Comparison of ENCODE assay signal across 40 cellular contexts in genomic region chr9:130441031-130441430, GRCh38.
"Had no signal": no experiment of that assay in that cellular context is flagged by ENCODE, and none has a peak within 500 bp of the region (broad histone marks: within the 10 kb centered on the region; RNA-seq: fewer than 3 reads in every experiment).

No MANE protein-coding gene starts in this region.

- H3K27me3 ChIP-seq: adrenal gland, ascending aorta, body of pancreas, brain microvascular endothelial cell, breast epithelium, cardiac muscle cell had no signal

- H3K36me3 ChIP-seq: adrenal gland, ascending aorta, brain microvascular endothelial cell, breast epithelium, cardiac muscle cell had no signal

- DNase-seq: activated effector memory CD4-positive, alpha-beta T cell treated with anti-CD3 and anti-CD28 coated beads, Interleukin-2, amount 50 U/mL, for 16 hours; activated effector memory CD4-positive, alpha-beta T cell treated with Interleukin-2 at 50 U/mL for 16 hours; activated gamma-delta T cell; activated gamma-delta T cell treated with Interleukin-2 at 50 U/mL for 16 hours; activated naive CD4-positive, alpha-beta T cell; activated naive CD4-positive, alpha-beta T cell treated with anti-CD3 and anti-CD28 coated beads for 36 hours; activated naive CD4-positive, alpha-beta T cell treated with anti-CD3 and anti-CD28 coated beads, Interleukin-2, amount 10 ng/mL, durations not matched to agents 7 days and 5 days; activated naive CD4-positive, alpha-beta T cell treated with anti-CD3 and anti-CD28 coated beads, Interleukin-2, amount 50 U/mL, for 16 hours; activated naive CD4-positive, alpha-beta T cell treated with Interleukin-2 at 50 U/mL for 16 hours; activated naive CD8-positive, alpha-beta T cell treated with anti-CD3 and anti-CD28 coated beads for 36 hours; activated naive CD8-positive, alpha-beta T cell treated with anti-CD3 and anti-CD28 coated beads, Interleukin-2, amount 10 ng/mL, durations not matched to agents 7 days and 5 days; activated naive CD8-positive, alpha-beta T cell treated with anti-CD3 and anti-CD28 coated beads, Interleukin-2, amount 50 U/mL, for 24 hours; activated T-cell treated with anti-CD3 and anti-CD28 coated beads, Interleukin-2, amount 50 U/mL, for 1 hour; activated T-cell treated with anti-CD3 and anti-CD28 coated beads, Interleukin-2, amount 50 U/mL, for 24 hours; activated T-cell treated with anti-CD3 and anti-CD28 coated beads, Interleukin-2, amount 50 U/mL, for 4 hours; activated T-cell treated with anti-CD3 and anti-CD28 coated beads, Interleukin-2, amount 50 U/mL, for 48 hours; activated T-cell treated with anti-CD3 and anti-CD28 coated beads, Interleukin-2, amount 50 U/mL, for 72 hours; adrenal gland; amniotic stem cell; amygdala; anterior cingulate cortex; aorta; body of pancreas; brain microvascular endothelial cell; caudate nucleus; central memory CD4-positive, alpha-beta T cell; cerebellar nuclear complex had no signal

- H3K27ac Mint-ChIP-seq: activated naive CD4-positive, alpha-beta T cell treated with anti-CD3 and anti-CD28 coated beads for 36 hours; activated naive CD4-positive, alpha-beta T cell treated with anti-CD3 and anti-CD28 coated beads, Interleukin-2, amount 10 ng/mL, durations not matched to agents 7 days and 5 days; activated naive CD4-positive, alpha-beta T cell treated with anti-CD3 and anti-CD28 coated beads, Interleukin-2, amount 50 U/mL, for 24 hours; activated naive CD4-positive, alpha-beta T cell treated with anti-CD3 and anti-CD28 coated beads, Interleukin-2, amount 50 U/mL, for 72 hours; activated naive CD8-positive, alpha-beta T cell; activated naive CD8-positive, alpha-beta T cell treated with anti-CD3 and anti-CD28 coated beads for 36 hours; activated naive CD8-positive, alpha-beta T cell treated with anti-CD3 and anti-CD28 coated beads, Interleukin-2, amount 10 ng/mL, durations not matched to agents 7 days and 5 days; activated naive CD8-positive, alpha-beta T cell treated with anti-CD3 and anti-CD28 coated beads, Interleukin-2, amount 50 U/mL, for 24 hours; activated T-cell treated with anti-CD3 and anti-CD28 coated beads, Interleukin-2, amount 50 U/mL, for 24 hours; activated T-cell treated with anti-CD3 and anti-CD28 coated beads, Interleukin-2, amount 50 U/mL, for 72 hours; activated T-helper 1 cell treated with anti-CD3 and anti-CD28 coated beads, Interleukin-12 subunit alpha, Interleukin-12 subunit beta, Interleukin-2, Interleukin-4 antibody, amounts not matched to agents 30 ng/mL and 10 ng/mL and 1 ng/mL, durations not matched to agents 14 hours and 24 hours and 36 hours; activated T-helper 17 cell treated with anti-CD3 and anti-CD28 coated beads, Interleukin-2, amount 50 U/mL, for 72 hours; activated T-helper 2 cell treated with anti-CD3 and anti-CD28 coated beads, Interferon-gamma antibody, Interleukin-2, Interleukin-4, amounts not matched to agents 10 μg/mL and 5 μg/mL and 100 μg/mL, durations not matched to agents 14 hours and 24 hours and 36 hours; brain had no signal

- H3K9me3 ChIP-seq: adrenal gland, body of pancreas had no signal

- H3K9me3 Mint-ChIP-seq: activated T-helper 17 cell treated with anti-CD3 and anti-CD28 coated beads, Interleukin-2, amount 50 U/mL, for 72 hours had no signal

- H3K27ac ChIP-seq: adrenal gland, ascending aorta, body of pancreas, brain microvascular endothelial cell, breast epithelium, cardiac muscle cell had no signal

- H3K4me3 ChIP-seq: adrenal gland, ascending aorta, body of pancreas, breast epithelium, cardiac muscle cell had no signal

- FAIRE-seq: astrocyte, bronchial epithelial cell had no signal

- H3K4me1 Mint-ChIP-seq: activated naive CD8-positive, alpha-beta T cell treated with anti-CD3 and anti-CD28 coated beads, Interleukin-2, amount 10 ng/mL, durations not matched to agents 7 days and 5 days; activated T-helper 17 cell treated with anti-CD3 and anti-CD28 coated beads, Interleukin-2, amount 50 U/mL, for 72 hours; central memory CD8-positive, alpha-beta T cell had no signal

- H3K36me3 Mint-ChIP-seq: activated naive CD4-positive, alpha-beta T cell treated with anti-CD3 and anti-CD28 coated beads, Interleukin-2, amount 10 ng/mL, durations not matched to agents 7 days and 5 days; activated naive CD8-positive, alpha-beta T cell treated with anti-CD3 and anti-CD28 coated beads for 36 hours; brain had no signal

- ATAC-seq: activated naive CD4-positive, alpha-beta T cell treated with anti-CD3 and anti-CD28 coated beads, Interleukin-2, amount 50 U/mL, for 72 hours; activated naive CD8-positive, alpha-beta T cell treated with anti-CD3 and anti-CD28 coated beads, Interleukin-2, amount 50 U/mL, for 24 hours; activated T-cell treated with anti-CD3 and anti-CD28 coated beads, Interleukin-2, amount 50 U/mL, for 4 hours; activated T-cell treated with anti-CD3 and anti-CD28 coated beads, Interleukin-2, amount 50 U/mL, for 72 hours; activated T-helper 17 cell treated with anti-CD3 and anti-CD28 coated beads, Interleukin-2, amount 50 U/mL, for 72 hours; body of pancreas had no signal

- H3K4me3 Mint-ChIP-seq: activated naive CD4-positive, alpha-beta T cell treated with anti-CD3 and anti-CD28 coated beads for 36 hours; activated naive CD4-positive, alpha-beta T cell treated with anti-CD3 and anti-CD28 coated beads, Interleukin-2, amount 10 ng/mL, durations not matched to agents 7 days and 5 days; activated naive CD4-positive, alpha-beta T cell treated with anti-CD3 and anti-CD28 coated beads, Interleukin-2, amount 50 U/mL, for 24 hours; activated naive CD8-positive, alpha-beta T cell; activated naive CD8-positive, alpha-beta T cell treated with anti-CD3 and anti-CD28 coated beads for 36 hours; activated naive CD8-positive, alpha-beta T cell treated with anti-CD3 and anti-CD28 coated beads, Interleukin-2, amount 10 ng/mL, durations not matched to agents 7 days and 5 days; activated naive CD8-positive, alpha-beta T cell treated with anti-CD3 and anti-CD28 coated beads, Interleukin-2, amount 50 U/mL, for 24 hours; activated T-cell treated with anti-CD3 and anti-CD28 coated beads, Interleukin-2, amount 50 U/mL, for 24 hours; activated T-cell treated with anti-CD3 and anti-CD28 coated beads, Interleukin-2, amount 50 U/mL, for 4 hours; activated T-cell treated with anti-CD3 and anti-CD28 coated beads, Interleukin-2, amount 50 U/mL, for 72 hours; activated T-helper 1 cell treated with anti-CD3 and anti-CD28 coated beads, Interleukin-12 subunit alpha, Interleukin-12 subunit beta, Interleukin-2, Interleukin-4 antibody, amounts not matched to agents 30 ng/mL and 10 ng/mL and 1 ng/mL, durations not matched to agents 14 hours and 24 hours and 36 hours; activated T-helper 17 cell treated with anti-CD3 and anti-CD28 coated beads, Interleukin-2, amount 50 U/mL, for 72 hours; brain; central memory CD8-positive, alpha-beta T cell had no signal
